Comparison of ENCODE assay signal across 16 cellular contexts in genomic region chr9:133906218-133906617, GRCh38.
DNase-seq lines count a peak whose midpoint lies in the region; ATAC-seq and TF ChIP-seq lines count a peak whose summit lies in the region.
"Had no signal": no experiment of that assay in that cellular context is flagged by ENCODE, and none has a peak within 500 bp of the region (broad histone marks: within the 10 kb centered on the region; RNA-seq: fewer than 3 reads in every experiment).

No MANE protein-coding gene starts in this region.

- H3K27ac ChIP-seq in A673 (ENCODE audit: low read depth, low read length, poor library complexity, severe bottlenecking): peak overlapping the region; percentile 57
- H3K27ac ChIP-seq in RWPE1: peak overlapping the region; percentile 95
- no peak overlapping the region for H3K27ac ChIP-seq in trophoblast cell (ENCODE audit: low read depth, low read length)
- H3K27ac ChIP-seq: 22Rv1, C4-2B, GM23248 had no signal

- no TSS peak for BruUV-seq in A673 (replicated peaks; lab: Mats Ljungman, UMichigan)

- no peak for TF ChIP-seq CTCF in A673 (conservative IDR thresholded peaks at IDR 0.05; ENCODE audit: low read depth, low read length)
- no peak for TF ChIP-seq CTCF in RWPE1 (conservative IDR thresholded peaks at IDR 0.05; ENCODE audit: low read depth)
- no peak for TF ChIP-seq CTCF in mesothelial cell of epicardium (IDR thresholded peaks at IDR 0.05; ENCODE audit: unreplicated experiment)
- no peak for TF ChIP-seq CTCF in natural killer cell (IDR thresholded peaks at IDR 0.05)

- peak overlapping the region; percentile 37 for H3K4ac ChIP-seq in trophoblast cell (ENCODE audit: low read depth, low read length)

- H3K4me2 ChIP-seq in trophoblast cell (ENCODE audit: low read length): no peak overlapping the region

- H3K79me2 ChIP-seq in trophoblast cell (ENCODE audit: control insufficient read depth, insufficient read depth, low read length, poor library complexity): peaks cover 44% of the 10 kb centered on the region

- H3K9me3 Mint-ChIP-seq in mesothelial cell of epicardium (no peaks in the 10 kb centered on the region), natural killer cell (no peaks in the 10 kb centered on the region)
- H3K9me3 Mint-ChIP-seq: CD4-positive, alpha-beta T cell had no signal

- intact Hi-C loops in A673 (cut with micrococcal nuclease; ENCODE audit: unreplicated experiment): no loop called here
- intact Hi-C loops in natural killer cell (cut with micrococcal nuclease): no loop called here

- no peak overlapping the region for H3K23ac ChIP-seq in trophoblast cell (ENCODE audit: low read length)

- no peak for DNase-seq in A673 (ENCODE audit: low spot score)
- DNase-seq in RWPE1 (ENCODE audit: low spot score): no peak
- no peak for DNase-seq in mesothelial cell of epicardium (ENCODE audit: low spot score in 2 of 2, unreplicated experiment in 2 of 2)
- DNase-seq in trophoblast cell: no peak
- DNase-seq in activated CD4-positive, CD25-positive, alpha-beta regulatory T cell (lab: John Stamatoyannopoulos, UW): no peak
- DNase-seq in natural killer cell: no peak
- DNase-seq in RPMI8226: no peak
- DNase-seq: BE2C; Caco-2; CD4-positive, alpha-beta T cell; GM23248; IMR-90 had no signal

- peaks cover 26% of the 10 kb centered on the region for H3K4me1 Mint-ChIP-seq in mesothelial cell of epicardium
- H3K4me1 Mint-ChIP-seq in natural killer cell: no peaks in the 10 kb centered on the region

- H3K9me3 ChIP-seq in A673 (ENCODE audit: low read depth, low read length, poor library complexity, severe bottlenecking) (no peaks in the 10 kb centered on the region), trophoblast cell (ENCODE audit: insufficient read depth, low read depth, low read length) (no peaks in the 10 kb centered on the region)
- H3K9me3 ChIP-seq: BE2C, Caco-2, HAP-1 had no signal

- no peak overlapping the region for H3K14ac ChIP-seq in trophoblast cell (ENCODE audit: low read length)

- no peaks in the 10 kb centered on the region for H3K36me3 Mint-ChIP-seq in mesothelial cell of epicardium
- H3K36me3 Mint-ChIP-seq in natural killer cell: no peaks in the 10 kb centered on the region

- peak overlapping the region; percentile 21 for H3K27ac Mint-ChIP-seq in mesothelial cell of epicardium
- H3K27ac Mint-ChIP-seq in natural killer cell: no peak overlapping the region
- H3K27ac Mint-ChIP-seq: CD4-positive, alpha-beta T cell had no signal

- no peak overlapping the region for H3K9ac ChIP-seq in trophoblast cell (ENCODE audit: low read length)
- H3K9ac ChIP-seq: GM23248 had no signal

- H2AK5ac ChIP-seq in trophoblast cell (ENCODE audit: low read length): no peak overlapping the region

- no peak overlapping the region for H2BK12ac ChIP-seq in trophoblast cell (ENCODE audit: low read length)

- H3K27me3 Mint-ChIP-seq in mesothelial cell of epicardium (ENCODE audit: low read depth) (no peaks in the 10 kb centered on the region), natural killer cell (ENCODE audit: low read depth in 2 of 2) (no peaks in the 10 kb centered on the region)
- H3K27me3 Mint-ChIP-seq: CD4-positive, alpha-beta T cell had no signal

- H3K18ac ChIP-seq in trophoblast cell (ENCODE audit: low read length): peak overlapping the region; percentile 25

- no peaks in the 10 kb centered on the region for H3K27me3 ChIP-seq in A673 (replicated peaks; ENCODE audit: insufficient read depth, low read depth, low read length, poor library complexity)
- H3K27me3 ChIP-seq in trophoblast cell (ENCODE audit: insufficient read depth, low read length): no peaks in the 10 kb centered on the region
- H3K27me3 ChIP-seq: BE2C had no signal

- H3K4me3 Mint-ChIP-seq in mesothelial cell of epicardium (no peak overlapping the region), natural killer cell (no peak overlapping the region)
- H3K4me3 Mint-ChIP-seq: CD4-positive, alpha-beta T cell had no signal

- no peak overlapping the region for H2BK5ac ChIP-seq in trophoblast cell (ENCODE audit: low read depth, low read length, poor library complexity)

- POLR2A ChIA-PET in A673 (lab: Charles Lee; ENCODE audit: low non-redundant PET): no interaction called here
- POLR2A ChIA-PET in RWPE1 (lab: Yijun Ruan, JAX; ENCODE audit: low non-redundant PET): no interaction called here

- no peak for ATAC-seq in HG02763 (IDR thresholded peaks at IDR 0.05; ENCODE audit: unreplicated experiment)
- ATAC-seq in natural killer cell: no peak

- CTCF ChIA-PET in A673 (lab: Charles Lee) (no interaction called here), RWPE1 (lab: Yijun Ruan, JAX) (no interaction called here)

- no peak overlapping the region for H2AFZ ChIP-seq in trophoblast cell (ENCODE audit: insufficient read depth, low read length, poor library complexity)
- H2AFZ ChIP-seq: GM23248 had no signal

- H3K4me3 ChIP-seq in A673 (ENCODE audit: low read depth, low read length, poor library complexity, severe bottlenecking) (no peak overlapping the region), trophoblast cell (ENCODE audit: low read depth, low read length) (no peak overlapping the region)
- H3K4me3 ChIP-seq: GM23248, HAP-1 had no signal

- no CpG with 5 or more reads among the region's 13 CpGs for WGBS in trophoblast cell (ENCODE audit: extremely low coverage, insufficient coverage, insufficient read length)

- no peaks in the 10 kb centered on the region for H3K36me3 ChIP-seq in A673 (ENCODE audit: insufficient read depth, low read length, poor library complexity, severe bottlenecking)
- peaks cover 0 to 13% of the 10 kb centered on the region in 2 experiments for H3K36me3 ChIP-seq in trophoblast cell (ENCODE audit: control insufficient read depth in 1 of 2, insufficient read depth in 2 of 2, low read length in 2 of 2)
- H3K36me3 ChIP-seq: HAP-1 had no signal

- no peak overlapping the region for H4K8ac ChIP-seq in trophoblast cell (ENCODE audit: low read depth, low read length)

- no peak overlapping the region for H4K91ac ChIP-seq in trophoblast cell (ENCODE audit: low read depth, low read length)

- H3K4me1 ChIP-seq in A673 (ENCODE audit: insufficient read depth, low read length, poor library complexity, severe bottlenecking) (peaks cover 9% of the 10 kb centered on the region), trophoblast cell (ENCODE audit: control insufficient read depth in 1 of 2, insufficient read depth in 2 of 2, low read length in 2 of 2) (peaks cover 19 to 28% of the 10 kb centered on the region in 2 experiments)
- H3K4me1 ChIP-seq: Caco-2, HAP-1 had no signal

- H3K79me1 ChIP-seq in trophoblast cell (ENCODE audit: low read length): peaks cover 4% of the 10 kb centered on the region

- no peak overlapping the region for H2BK120ac ChIP-seq in trophoblast cell (ENCODE audit: insufficient read depth, low read length, poor library complexity)

- H4K12ac ChIP-seq in trophoblast cell (ENCODE audit: low read depth, low read length): no peak overlapping the region
